Comparison of ENCODE assay signal across 1 cellular context in genomic region chr14:75050852-75051555, GRCh38.
TF ChIP-seq lines count a peak whose summit lies in the region.

TSS of gene MLH3 (minus strand) at chr14:75051467. CDS start at chr14:75049655, 1,812 bp downstream.

TF ChIP-seq in HepG2, 621 proteins besides CTCF, POLR2A, EP300 and RAD21 (continued from another document and continues in another):
- TF ChIP-seq ZUFSP (CRISPR knock-in tag; IDR thresholded peaks at IDR 0.05; ENCODE audit: borderline replicate concordance) (no peak), TGIF2 (CRISPR knock-in tag; IDR thresholded peaks at IDR 0.05) (0 out of 2 replicates have a peak, but pooled peaks have one; percentile 12), MLXIP (CRISPR knock-in tag; IDR thresholded peaks at IDR 0.05; ENCODE audit: borderline replicate concordance) (no peak), PATZ1 (CRISPR knock-in tag; IDR thresholded peaks at IDR 0.05) (peak; percentile 49), FOXO1 (CRISPR knock-in tag; IDR thresholded peaks at IDR 0.05) (no peak), NFIC (IDR thresholded peaks at IDR 0.05; ENCODE audit: low read length) (no peak), ZNF101 (CRISPR knock-in tag; IDR thresholded peaks at IDR 0.05; ENCODE audit: borderline replicate concordance, low read depth) (no peak), ZHX1 (CRISPR knock-in tag; IDR thresholded peaks at IDR 0.05; ENCODE audit: low read depth) (no peak), ZNF136 (CRISPR knock-in tag; IDR thresholded peaks at IDR 0.05; ENCODE audit: low read depth) (no peak), NAIF1 (CRISPR knock-in tag; IDR thresholded peaks at IDR 0.05; ENCODE audit: borderline replicate concordance) (no peak), NFYB (CRISPR knock-in tag; IDR thresholded peaks at IDR 0.05) (no peak), KMT2A (CRISPR knock-in tag; IDR thresholded peaks at IDR 0.05) (peak; percentile 54; the same call in 1 of the 2 replicates), ZFP90 (CRISPR knock-in tag; IDR thresholded peaks at IDR 0.05; ENCODE audit: borderline replicate concordance) (peak; percentile 64), XRCC5 (optimal IDR thresholded peaks at IDR 0.05; ENCODE audit: low read length) (no peak), BCL3 (CRISPR knock-in tag; IDR thresholded peaks at IDR 0.05) (peak; percentile 85; the same call in 1 of the 2 replicates), THAP9 (CRISPR knock-in tag; IDR thresholded peaks at IDR 0.05; ENCODE audit: borderline replicate concordance) (peak; percentile 41; the same call in 1 of the 2 replicates), ZNF34 (CRISPR knock-in tag; IDR thresholded peaks at IDR 0.05; ENCODE audit: borderline replicate concordance) (no peak), RFXANK (CRISPR knock-in tag; IDR thresholded peaks at IDR 0.05) (peak; percentile 32; the same call in 1 of the 2 replicates), BATF2 (CRISPR knock-in tag; IDR thresholded peaks at IDR 0.05) (peak; percentile 47; the same call in 1 of the 2 replicates), PPARG (CRISPR knock-in tag; conservative IDR thresholded peaks at IDR 0.05) (no peak; the same call in none of the 2 replicates), POLR2AphosphoS5 (IDR thresholded peaks at IDR 0.05; ENCODE audit: low read depth, low read length) (peak; percentile 82), ZNF674 (CRISPR knock-in tag; IDR thresholded peaks at IDR 0.05; ENCODE audit: low read depth) (no peak), DZIP1 (CRISPR knock-in tag; IDR thresholded peaks at IDR 0.05) (peak; percentile 78), NR2C2 (CRISPR knock-in tag; IDR thresholded peaks at IDR 0.05; ENCODE audit: borderline replicate concordance) (peak; percentile 43; the same call in 1 of the 2 replicates), ZNF574 (CRISPR knock-in tag; IDR thresholded peaks at IDR 0.05) (no peak; the same call in 1 of the 2 replicates), GZF1 (CRISPR knock-in tag; IDR thresholded peaks at IDR 0.05) (0 out of 2 replicates have a peak, but pooled peaks have one; percentile 62), ZNF652 (CRISPR knock-in tag; IDR thresholded peaks at IDR 0.05; ENCODE audit: borderline replicate concordance, low read depth) (no peak), SOX5 (CRISPR knock-in tag; IDR thresholded peaks at IDR 0.05; ENCODE audit: borderline replicate concordance) (peak; percentile 53), ZNF546 (CRISPR knock-in tag; conservative IDR thresholded peaks at IDR 0.05) (no peak), ZFP1 (CRISPR knock-in tag; IDR thresholded peaks at IDR 0.05) (0 out of 2 replicates have a peak, but pooled peaks have one; percentile 29), GABPB1 (CRISPR knock-in tag; IDR thresholded peaks at IDR 0.05) (peak; percentile 59), TARDBP (CRISPR knock-in tag; IDR thresholded peaks at IDR 0.05) (no peak), PRMT3 (CRISPR knock-in tag; IDR thresholded peaks at IDR 0.05; ENCODE audit: borderline replicate concordance, low read depth) (no peak), ELK4 (CRISPR knock-in tag; IDR thresholded peaks at IDR 0.05; ENCODE audit: borderline replicate concordance) (peak; percentile 70; the same call in 1 of the 2 replicates), ZNF224 (CRISPR knock-in tag; IDR thresholded peaks at IDR 0.05) (0 out of 2 replicates have a peak, but pooled peaks have one; percentile 38)
